9 cellular contexts compared by ENCODE assay signal in the genomic region with DNA sequence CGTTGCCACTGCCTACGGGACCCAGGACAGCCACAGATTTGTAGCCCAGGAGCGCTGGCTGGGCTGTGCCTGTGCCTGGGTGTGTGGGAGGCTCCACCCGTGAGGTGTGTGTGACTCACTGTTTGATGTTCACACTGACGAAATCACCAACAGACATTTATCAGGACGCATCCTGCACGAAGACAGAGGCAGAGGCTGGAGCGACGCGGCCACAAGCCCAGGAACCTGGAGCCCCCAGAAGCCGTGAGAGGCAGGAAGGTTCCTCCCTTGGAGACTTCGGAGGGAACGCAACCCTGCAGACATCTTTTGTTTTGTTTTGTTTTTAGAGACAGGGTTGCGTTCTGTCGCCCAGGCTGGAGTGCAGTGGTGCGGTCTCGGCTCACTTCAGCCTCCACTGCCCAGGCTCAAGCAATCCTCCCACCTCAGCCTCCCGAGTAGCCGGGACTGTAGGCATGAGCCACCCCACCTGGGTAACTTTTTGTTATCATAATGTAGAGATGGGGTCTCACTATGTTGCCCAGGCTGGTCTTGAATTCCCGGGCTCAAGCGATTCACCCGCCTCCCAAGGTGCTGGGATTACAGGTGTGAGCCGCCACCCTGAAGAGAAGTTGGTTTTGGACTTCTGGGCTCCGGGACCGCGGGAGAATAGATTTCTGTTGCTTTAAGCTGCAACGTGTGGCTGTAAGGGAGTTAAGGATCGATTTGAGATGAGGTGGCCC. TPM values are rescaled to one million over a fixed set of nuclear protein-coding genes. Genes with fewer than 3 reads are reported as not detected.
DNase-seq lines count a peak whose midpoint lies in the region; ATAC-seq lines count a peak whose summit lies in the region.
"Had no signal": no experiment of that assay in that cellular context is flagged by ENCODE, and none has a peak within 500 bp of the region (broad histone marks: within the 10 kb centered on the region; RNA-seq: fewer than 3 reads in every experiment).

No MANE protein-coding gene starts in this region.

- peaks cover 9% of the 10 kb centered on the region for H3K4me1 Mint-ChIP-seq in activated CD4-positive, alpha-beta memory T cell treated with anti-CD3 and anti-CD28 coated beads for 36 hours (ENCODE audit: low read depth)

- H3K9me3 Mint-ChIP-seq in activated CD4-positive, alpha-beta memory T cell treated with anti-CD3 and anti-CD28 coated beads for 36 hours, result no peaks in the 10 kb centered on the region
- H3K9me3 Mint-ChIP-seq: memory B cell had no signal

- intact Hi-C loops in activated CD4-positive, alpha-beta memory T cell treated with anti-CD3 and anti-CD28 coated beads for 36 hours (cut with micrococcal nuclease), result no loop called here

- H3K4me3 Mint-ChIP-seq in activated CD4-positive, alpha-beta memory T cell treated with anti-CD3 and anti-CD28 coated beads for 36 hours, result no peak overlapping the region
- H3K4me3 Mint-ChIP-seq: memory B cell had no signal

- peaks cover 2% of the 10 kb centered on the region for H3K36me3 Mint-ChIP-seq in activated CD4-positive, alpha-beta memory T cell treated with anti-CD3 and anti-CD28 coated beads for 36 hours

- H3K27me3 Mint-ChIP-seq in activated CD4-positive, alpha-beta memory T cell treated with anti-CD3 and anti-CD28 coated beads for 36 hours, result no peaks in the 10 kb centered on the region
- H3K27me3 Mint-ChIP-seq: memory B cell had no signal

- DNase-seq in activated CD4-positive, alpha-beta T cell treated with anti-CD3 and anti-CD28 coated beads for 24 hours (ENCODE audit: low read depth in 2 of 2), result peak; percentile 32 to 35
- no peak for DNase-seq in activated CD4-positive, alpha-beta T cell treated with anti-CD3 and anti-CD28 coated beads, Interleukin-2, amount 50 U/mL, for 1 hour
- peak; percentile 60 for DNase-seq in activated CD4-positive, alpha-beta memory T cell treated with anti-CD3 and anti-CD28 coated beads for 36 hours
- DNase-seq in islet precursor cell (peak; percentile 77), mesenteric fat pad (ENCODE audit: low spot score) (no peak), NCI-H187 treated with DMSO at 0.1 percent for 48 hours (lab: John Stamatoyannopoulos, UW) (no peak)
- peak; percentile 35 to 37 for DNase-seq in stimulated activated CD8-positive, alpha-beta memory T cell treated with anti-CD3 and anti-CD28 coated beads, Interleukin-15, amount 100 ng/mL, for 48 hours (ENCODE audit: low read depth in 2 of 2)

- POLR2A ChIA-PET in activated CD4-positive, alpha-beta memory T cell treated with anti-CD3 and anti-CD28 coated beads for 36 hours (lab: Charles Lee), result interaction anchor here (0.5 kb wide), 1 partner anchor 19 kb away, joined by 3 read pairs; no protein-coding TSS in a partner anchor

- ATAC-seq in HG03135 (IDR thresholded peaks at IDR 0.05; ENCODE audit: unreplicated experiment), result no peak

- H3K27ac Mint-ChIP-seq in activated CD4-positive, alpha-beta memory T cell treated with anti-CD3 and anti-CD28 coated beads for 36 hours, result no peak overlapping the region
- H3K27ac Mint-ChIP-seq: memory B cell had no signal

- CTCF ChIA-PET in activated CD4-positive, alpha-beta memory T cell treated with anti-CD3 and anti-CD28 coated beads for 36 hours (lab: Charles Lee), result no interaction called here

RNA-seq across cellular contexts. Expression of gene WDR18, which starts 25.0 kb away (rescaled TPM):
- 10 to 100 TPM; 73.3 to 75.8 TPM for total RNA-seq in activated CD4-positive, alpha-beta memory T cell treated with anti-CD3 and anti-CD28 coated beads for 36 hours
- total RNA-seq in mesenteric fat pad, result 20.6 TPM

RNA-seq across cellular contexts. Expression of gene ARID3A, which starts 33.3 kb away (rescaled TPM):
- total RNA-seq in activated CD4-positive, alpha-beta memory T cell treated with anti-CD3 and anti-CD28 coated beads for 36 hours, result 10 to 100 TPM; 28.5 to 30.6 TPM
- total RNA-seq in mesenteric fat pad, result 19.5 TPM

RNA-seq across cellular contexts. Expression of gene GRIN3B, which starts 41.1 kb away (rescaled TPM):
- not detected for total RNA-seq in activated CD4-positive, alpha-beta memory T cell treated with anti-CD3 and anti-CD28 coated beads for 36 hours
- 0.16 TPM for total RNA-seq in mesenteric fat pad

RNA-seq across cellular contexts. Expression of gene KISS1R, which starts 42.0 kb away (rescaled TPM):
- 10 to 100 TPM in 1 of 2 experiments, 1 to 10 TPM in 1; 9.9 to 10.6 TPM for total RNA-seq in activated CD4-positive, alpha-beta memory T cell treated with anti-CD3 and anti-CD28 coated beads for 36 hours
- total RNA-seq in mesenteric fat pad, result not detected

RNA-seq across cellular contexts. Expression of gene R3HDM4, which starts 46.1 kb away (rescaled TPM):
- total RNA-seq in activated CD4-positive, alpha-beta memory T cell treated with anti-CD3 and anti-CD28 coated beads for 36 hours, result 10 to 100 TPM; 80.4 to 81.4 TPM
- total RNA-seq in mesenteric fat pad, result 48.2 TPM

Comparison
In these comparisons a context has a peak if more than half of its experiments do, and no peak if none do; other contexts are left out.
1. DNase-seq: peak in activated CD4-positive, alpha-beta T cell treated with anti-CD3 and anti-CD28 coated beads for 24 hours (2 of 2), activated CD4-positive, alpha-beta memory T cell treated with anti-CD3 and anti-CD28 coated beads for 36 hours (single experiment), islet precursor cell (single experiment) and stimulated activated CD8-positive, alpha-beta memory T cell treated with anti-CD3 and anti-CD28 coated beads, Interleukin-15, amount 100 ng/mL, for 48 hours (2 of 2); none in activated CD4-positive, alpha-beta T cell treated with anti-CD3 and anti-CD28 coated beads, Interleukin-2, amount 50 U/mL, for 1 hour (single experiment), mesenteric fat pad (single experiment) and NCI-H187 treated with DMSO at 0.1 percent for 48 hours (single experiment).